Comparison of ENCODE assay signal across 12 cellular contexts in genomic region chr1:245678866-245679411, GRCh38.
DNase-seq lines count a peak whose midpoint lies in the region; ATAC-seq and TF ChIP-seq lines count a peak whose summit lies in the region.
"Had no signal": no experiment of that assay in that cellular context is flagged by ENCODE, and none has a peak within 500 bp of the region (broad histone marks: within the 10 kb centered on the region; RNA-seq: fewer than 3 reads in every experiment).

No MANE protein-coding gene starts in this region.

- no peak for ATAC-seq in memory B cell (ENCODE audit: low read depth)
- no peak for ATAC-seq in HG02885 (IDR thresholded peaks at IDR 0.05; ENCODE audit: poor library complexity, unreplicated experiment)
- ATAC-seq in HG03045 (IDR thresholded peaks at IDR 0.05; ENCODE audit: unreplicated experiment), result no peak

- in situ Hi-C loops in GM13976 (cut with MboI; ENCODE audit: low sequenced_read_pairs, unreplicated experiment), result no loop called here

- TF ChIP-seq CTCF in GM13976 (IDR thresholded peaks at IDR 0.05; ENCODE audit: borderline replicate concordance, control extremely low read depth, extremely low read depth, insufficient read depth, missing control alignments), result no peak

- H3K4me1 Mint-ChIP-seq in memory B cell, result peaks cover 23% of the 10 kb centered on the region

- DNase-seq in NCI-H345 (lab: John Stamatoyannopoulos, UW), result peak; percentile 37
- DNase-seq in NCI-H345 treated with DMSO at 0.1 percent for 48 hours (lab: John Stamatoyannopoulos, UW; ENCODE audit: unreplicated experiment), result no peak
- DNase-seq in H7, result peak; percentile 15
- peak; percentile 10 for DNase-seq in NCI-H69 (lab: John Stamatoyannopoulos, UW)
- no peak for DNase-seq in memory B cell (ENCODE audit: low spot score in 2 of 2)
- no peak for DNase-seq in GM13976 (ENCODE audit: low spot score)
- DNase-seq: DMS 273 treated with DMSO at 0.1 percent for 48 hours, MM.1S, NCI-H187 treated with DMSO at 0.1 percent for 48 hours, SIG-M5 had no signal

- H3K4me3 ChIP-seq in H7 (ENCODE audit: insufficient read depth, low read depth, low read length), result no peak overlapping the region

- peak overlapping the region; percentile 18 for H3K27ac Mint-ChIP-seq in memory B cell

- no peak overlapping the region for H3K4me3 Mint-ChIP-seq in memory B cell

- H3K9me3 Mint-ChIP-seq in memory B cell, result no peaks in the 10 kb centered on the region

- no peaks in the 10 kb centered on the region for H3K36me3 Mint-ChIP-seq in memory B cell

- no peaks in the 10 kb centered on the region for H3K36me3 ChIP-seq in H7 (replicated peaks; ENCODE audit: control insufficient read depth, insufficient read depth, low read length)

- H3K27me3 Mint-ChIP-seq in memory B cell, result no peaks in the 10 kb centered on the region

- no peaks in the 10 kb centered on the region for H3K27me3 ChIP-seq in H7 (ENCODE audit: control insufficient read depth, insufficient read depth, low read length)

Comparison
In these comparisons a context has a peak if more than half of its experiments do, and no peak if none do; other contexts are left out.
1. DNase-seq: peak in NCI-H345 (single experiment), H7 (single experiment) and NCI-H69 (single experiment); none in NCI-H345 treated with DMSO at 0.1 percent for 48 hours (single experiment), memory B cell (0 of 2) and GM13976 (single experiment).